18 cellular contexts compared by ENCODE assay signal in the genomic region with DNA sequence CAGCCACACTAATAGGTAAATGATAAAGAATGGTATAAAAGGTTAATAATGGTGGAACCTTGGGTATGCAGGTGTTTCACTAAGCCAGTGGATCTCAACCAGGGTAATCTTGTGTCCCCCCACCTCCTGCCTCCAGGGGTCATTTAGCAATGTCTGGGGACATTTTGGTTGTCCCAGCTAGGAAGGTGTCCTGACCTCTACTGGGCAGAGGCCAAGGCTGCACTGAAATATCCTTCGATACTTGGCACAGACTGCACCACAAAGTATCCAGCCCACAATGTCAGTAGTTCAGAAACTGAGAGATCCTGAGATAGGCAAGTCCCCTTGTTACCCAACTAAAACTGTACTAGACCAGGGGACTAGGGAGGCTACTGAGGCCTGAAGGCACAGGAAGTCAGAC.
DNase-seq lines count a peak whose midpoint lies in the region; ATAC-seq and TF ChIP-seq lines count a peak whose summit lies in the region.
"Had no signal": no experiment of that assay in that cellular context is flagged by ENCODE, and none has a peak within 500 bp of the region (broad histone marks: within the 10 kb centered on the region; RNA-seq: fewer than 3 reads in every experiment).

No MANE protein-coding gene starts in this region.

- no CpG with 5 or more reads among the region's 1 CpG for WGBS in SK-N-SH (ENCODE audit: low lambda C conversion rate)

- no peak overlapping the region for H3K27ac ChIP-seq in SK-N-SH (ENCODE audit: low read depth in 2 of 2, low read length in 1 of 2)
- no peak overlapping the region for H3K27ac ChIP-seq in PC-9
- no peak overlapping the region for H3K27ac ChIP-seq in upper lobe of right lung
- H3K27ac ChIP-seq: SK-N-MC, tibial nerve had no signal

- H3K79me2 ChIP-seq in SK-N-SH (ENCODE audit: insufficient read depth) (no peaks in the 10 kb centered on the region), PC-9 (ENCODE audit: low read depth) (no peaks in the 10 kb centered on the region)

- TF ChIP-seq CTCF in SK-N-SH (IDR thresholded peaks at IDR 0.05) (peak; percentile 16; the same call in 1 of the 2 replicates), PC-9 (conservative IDR thresholded peaks at IDR 0.05) (peak; percentile 14; the same call in 1 of the 2 replicates), upper lobe of right lung (IDR thresholded peaks at IDR 0.05) (peak; percentile 15)

- H3K4me3 ChIP-seq in SK-N-SH (ENCODE audit: low read depth in 2 of 2, low read length in 1 of 2) (no peak overlapping the region), PC-9 (no peak overlapping the region), upper lobe of right lung (no peak overlapping the region)
- H3K4me3 ChIP-seq: SK-N-MC, tibial nerve had no signal

- no TSS peak for BruUV-seq in PC-9 (replicated peaks; lab: Mats Ljungman, UMichigan)

- no peaks in the 10 kb centered on the region for H4K20me1 ChIP-seq in SK-N-SH (ENCODE audit: insufficient read depth)
- H4K20me1 ChIP-seq in PC-9 (ENCODE audit: insufficient read depth), result no peaks in the 10 kb centered on the region

- H3K9me2 ChIP-seq in SK-N-SH, result no peaks in the 10 kb centered on the region
- H3K9me2 ChIP-seq in PC-9 (ENCODE audit: insufficient read depth), result no peaks in the 10 kb centered on the region

- no peak overlapping the region for H3K9ac ChIP-seq in SK-N-SH

- POLR2A ChIA-PET in SK-N-SH (lab: Yijun Ruan, JAX) (no interaction called here), PC-9 (lab: Charles Lee; ENCODE audit: unreplicated experiment) (interaction anchor here (0.6 kb wide), 1 partner anchor 108 kb away, joined by 4 read pairs; no protein-coding TSS in a partner anchor)

- TF ChIP-seq RAD21 in SK-N-SH (IDR thresholded peaks at IDR 0.05; ENCODE audit: low read length), result no peak

- no peaks in the 10 kb centered on the region for H3K27me3 ChIP-seq in SK-N-SH (ENCODE audit: insufficient read depth)
- no peaks in the 10 kb centered on the region for H3K27me3 ChIP-seq in PC-9 (ENCODE audit: insufficient read depth, low read depth)
- no peaks in the 10 kb centered on the region for H3K27me3 ChIP-seq in upper lobe of right lung
- H3K27me3 ChIP-seq: tibial nerve had no signal

- CTCF ChIA-PET in SK-N-SH (lab: Yijun Ruan, JAX), result no interaction called here
- CTCF ChIA-PET in PC-9 (lab: Charles Lee), result no interaction called here

- ATAC-seq in SK-N-SH treated with all-trans-retinoic acid at 6 μM for 48 hours (no peak), upper lobe of right lung (peak; percentile 32), GM18870 (IDR thresholded peaks at IDR 0.05; ENCODE audit: unreplicated experiment) (no peak), HG02588 (IDR thresholded peaks at IDR 0.05; ENCODE audit: unreplicated experiment) (no peak)
- ATAC-seq: activated T-cell treated with anti-CD3 and anti-CD28 coated beads, Interleukin-2, amount 50 U/mL, for 4 hours had no signal

- no peak for TF ChIP-seq EP300 in SK-N-SH (IDR thresholded peaks at IDR 0.05; ENCODE audit: borderline replicate concordance in 1 of 2, low read depth in 1 of 2, low read length in 1 of 2)

- H3K4me2 ChIP-seq in SK-N-SH (no peak overlapping the region), PC-9 (no peak overlapping the region)

- H2AFZ ChIP-seq in SK-N-SH (ENCODE audit: low read depth), result no peak overlapping the region
- H2AFZ ChIP-seq in PC-9, result no peak overlapping the region

- no peaks in the 10 kb centered on the region for H3K36me3 ChIP-seq in SK-N-SH (replicated peaks in 1 of 2; ENCODE audit: control insufficient read depth in 1 of 2, insufficient read depth in 2 of 2, low read length in 1 of 2)
- H3K36me3 ChIP-seq in PC-9 (ENCODE audit: low read depth), result no peaks in the 10 kb centered on the region
- H3K36me3 ChIP-seq in upper lobe of right lung, result no peaks in the 10 kb centered on the region
- H3K36me3 ChIP-seq: tibial nerve had no signal

- H3F3A ChIP-seq in SK-N-SH (replicated peaks; ENCODE audit: insufficient read depth) (no peaks in the 10 kb centered on the region), PC-9 (ENCODE audit: insufficient read depth, low read depth) (no peaks in the 10 kb centered on the region)

- H3K9me3 ChIP-seq in SK-N-SH (no peaks in the 10 kb centered on the region), PC-9 (ENCODE audit: insufficient read depth, low read depth) (no peaks in the 10 kb centered on the region), upper lobe of right lung (no peaks in the 10 kb centered on the region)
- H3K9me3 ChIP-seq: tibial nerve had no signal

- peak; percentile 19 for DNase-seq in SK-N-SH
- DNase-seq in PC-9, result no peak
- peak; percentile 19 for DNase-seq in iPS DF 4.7 (ENCODE audit: extremely low read depth, low spot score)
- no peak for DNase-seq in upper lobe of right lung
- no peak for DNase-seq in NCI-H1048 (lab: John Stamatoyannopoulos, UW)
- DNase-seq: activated T-cell treated with anti-CD3 and anti-CD28 coated beads, Interleukin-2, amount 50 U/mL, for 4 hours; CD4-positive, alpha-beta memory T cell; central memory CD4-positive, alpha-beta T cell; foreskin fibroblast; NCI-H1436 treated with DMSO at 0.1 percent for 48 hours; NCI-H446; OCI-M1; stimulated activated CD4-positive, alpha-beta T cell treated with anti-CD3 and anti-CD28 coated beads, Interleukin-2, amount 100 ng/mL, for 48 hours had no signal

- H3K4me1 ChIP-seq in SK-N-SH (ENCODE audit: control insufficient read depth in 1 of 2, insufficient read depth in 2 of 2, low read depth in 1 of 2, low read length in 1 of 2) (no peaks in the 10 kb centered on the region; a peak in 1 of 4 replicates), PC-9 (replicated peaks; ENCODE audit: insufficient read depth) (no peaks in the 10 kb centered on the region), upper lobe of right lung (no peaks in the 10 kb centered on the region)
- H3K4me1 ChIP-seq: tibial nerve had no signal

- intact Hi-C loops in PC-9 (cut with micrococcal nuclease; ENCODE audit: unreplicated experiment), result loop anchor here (1.0 to 10.0 kb wide), 2 partner anchors 113 to 124 kb away; a partner anchor contains a TSS
- intact Hi-C loops in upper lobe of right lung (cut with DNase I), result no loop called here

TF ChIP-seq in SK-N-SH, 30 proteins besides CTCF, POLR2A, EP300 and RAD21 (continues in another document):
- TF ChIP-seq, protein P1, sequence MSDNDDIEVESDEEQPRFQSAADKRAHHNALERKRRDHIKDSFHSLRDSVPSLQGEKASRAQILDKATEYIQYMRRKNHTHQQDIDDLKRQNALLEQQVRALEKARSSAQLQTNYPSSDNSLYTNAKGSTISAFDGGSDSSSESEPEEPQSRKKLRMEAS (IDR thresholded peaks at IDR 0.05; ENCODE audit: low read depth), result no peak
- TF ChIP-seq JUND (IDR thresholded peaks at IDR 0.05) (no peak), TEAD4 (IDR thresholded peaks at IDR 0.05; ENCODE audit: borderline replicate concordance, insufficient read depth) (no peak), TAF1 (IDR thresholded peaks at IDR 0.05; ENCODE audit: borderline replicate concordance, low read depth, low read length) (no peak), MXI1 (IDR thresholded peaks at IDR 0.05; ENCODE audit: low read depth, low read length) (no peak), RFX5 (IDR thresholded peaks at IDR 0.05; ENCODE audit: low read length) (no peak), RXRA (IDR thresholded peaks at IDR 0.05; ENCODE audit: borderline replicate concordance, low read depth) (no peak), YY1 (IDR thresholded peaks at IDR 0.05; ENCODE audit: low read depth) (no peak), NRF1 (IDR thresholded peaks at IDR 0.05; ENCODE audit: low read depth, low read length) (no peak)

TF ChIP-seq in SK-N-SH treated with all-trans-retinoic acid at 6 μM for 48 hours, 23 proteins besides CTCF, POLR2A, EP300 and RAD21:
- TF ChIP-seq ZNF70 (CRISPR knock-in tag; IDR thresholded peaks at IDR 0.05), result no peak
- no peak for TF ChIP-seq TCF4 (CRISPR knock-in tag; IDR thresholded peaks at IDR 0.05; ENCODE audit: borderline replicate concordance)
- no peak for TF ChIP-seq ZFP30 (CRISPR knock-in tag; IDR thresholded peaks at IDR 0.05)
- TF ChIP-seq, protein P2, sequence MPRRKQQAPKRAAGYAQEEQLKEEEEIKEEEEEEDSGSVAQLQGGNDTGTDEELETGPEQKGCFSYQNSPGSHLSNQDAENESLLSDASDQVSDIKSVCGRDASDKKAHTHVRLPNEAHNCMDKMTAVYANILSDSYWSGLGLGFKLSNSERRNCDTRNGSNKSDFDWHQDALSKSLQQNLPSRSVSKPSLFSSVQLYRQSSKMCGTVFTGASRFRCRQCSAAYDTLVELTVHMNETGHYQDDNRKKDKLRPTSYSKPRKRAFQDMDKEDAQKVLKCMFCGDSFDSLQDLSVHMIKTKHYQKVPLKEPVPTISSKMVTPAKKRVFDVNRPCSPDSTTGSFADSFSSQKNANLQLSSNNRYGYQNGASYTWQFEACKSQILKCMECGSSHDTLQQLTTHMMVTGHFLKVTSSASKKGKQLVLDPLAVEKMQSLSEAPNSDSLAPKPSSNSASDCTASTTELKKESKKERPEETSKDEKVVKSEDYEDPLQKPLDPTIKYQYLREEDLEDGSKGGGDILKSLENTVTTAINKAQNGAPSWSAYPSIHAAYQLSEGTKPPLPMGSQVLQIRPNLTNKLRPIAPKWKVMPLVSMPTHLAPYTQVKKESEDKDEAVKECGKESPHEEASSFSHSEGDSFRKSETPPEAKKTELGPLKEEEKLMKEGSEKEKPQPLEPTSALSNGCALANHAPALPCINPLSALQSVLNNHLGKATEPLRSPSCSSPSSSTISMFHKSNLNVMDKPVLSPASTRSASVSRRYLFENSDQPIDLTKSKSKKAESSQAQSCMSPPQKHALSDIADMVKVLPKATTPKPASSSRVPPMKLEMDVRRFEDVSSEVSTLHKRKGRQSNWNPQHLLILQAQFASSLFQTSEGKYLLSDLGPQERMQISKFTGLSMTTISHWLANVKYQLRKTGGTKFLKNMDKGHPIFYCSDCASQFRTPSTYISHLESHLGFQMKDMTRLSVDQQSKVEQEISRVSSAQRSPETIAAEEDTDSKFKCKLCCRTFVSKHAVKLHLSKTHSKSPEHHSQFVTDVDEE (CRISPR knock-in tag; IDR thresholded peaks at IDR 0.05), result no peak
- TF ChIP-seq BACH2 (CRISPR knock-in tag; IDR thresholded peaks at IDR 0.05; ENCODE audit: borderline replicate concordance), result no peak

Comparison
In these comparisons a context has a peak if more than half of its experiments do, and no peak if none do; other contexts are left out.
1. DNase-seq: peak in SK-N-SH (single experiment) and iPS DF 4.7 (single experiment); none in PC-9 (0 of 2), upper lobe of right lung (single experiment) and NCI-H1048 (single experiment).
2. Peak in every context shown above with its lines, with median percentiles within 50 percentile points of each other: CTCF ChIP-seq.